Comparison of ENCODE assay signal across 11 cellular contexts in genomic region chr1:20290624-20291597, GRCh38. TPM values are rescaled to one million over a fixed set of nuclear protein-coding genes. Genes with fewer than 3 reads are reported as not detected.
A peak's percentile ranks its signal among the peaks of the same experiment; 100 is the strongest.
DNase-seq lines count a peak whose midpoint lies in the region; ATAC-seq, FAIRE-seq and TF ChIP-seq lines count a peak whose summit lies in the region.
"Had no signal": no experiment of that assay in that cellular context is flagged by ENCODE, and none has a peak within 500 bp of the region (broad histone marks: within the 10 kb centered on the region; RNA-seq: fewer than 3 reads in every experiment).

A gene with protein sequence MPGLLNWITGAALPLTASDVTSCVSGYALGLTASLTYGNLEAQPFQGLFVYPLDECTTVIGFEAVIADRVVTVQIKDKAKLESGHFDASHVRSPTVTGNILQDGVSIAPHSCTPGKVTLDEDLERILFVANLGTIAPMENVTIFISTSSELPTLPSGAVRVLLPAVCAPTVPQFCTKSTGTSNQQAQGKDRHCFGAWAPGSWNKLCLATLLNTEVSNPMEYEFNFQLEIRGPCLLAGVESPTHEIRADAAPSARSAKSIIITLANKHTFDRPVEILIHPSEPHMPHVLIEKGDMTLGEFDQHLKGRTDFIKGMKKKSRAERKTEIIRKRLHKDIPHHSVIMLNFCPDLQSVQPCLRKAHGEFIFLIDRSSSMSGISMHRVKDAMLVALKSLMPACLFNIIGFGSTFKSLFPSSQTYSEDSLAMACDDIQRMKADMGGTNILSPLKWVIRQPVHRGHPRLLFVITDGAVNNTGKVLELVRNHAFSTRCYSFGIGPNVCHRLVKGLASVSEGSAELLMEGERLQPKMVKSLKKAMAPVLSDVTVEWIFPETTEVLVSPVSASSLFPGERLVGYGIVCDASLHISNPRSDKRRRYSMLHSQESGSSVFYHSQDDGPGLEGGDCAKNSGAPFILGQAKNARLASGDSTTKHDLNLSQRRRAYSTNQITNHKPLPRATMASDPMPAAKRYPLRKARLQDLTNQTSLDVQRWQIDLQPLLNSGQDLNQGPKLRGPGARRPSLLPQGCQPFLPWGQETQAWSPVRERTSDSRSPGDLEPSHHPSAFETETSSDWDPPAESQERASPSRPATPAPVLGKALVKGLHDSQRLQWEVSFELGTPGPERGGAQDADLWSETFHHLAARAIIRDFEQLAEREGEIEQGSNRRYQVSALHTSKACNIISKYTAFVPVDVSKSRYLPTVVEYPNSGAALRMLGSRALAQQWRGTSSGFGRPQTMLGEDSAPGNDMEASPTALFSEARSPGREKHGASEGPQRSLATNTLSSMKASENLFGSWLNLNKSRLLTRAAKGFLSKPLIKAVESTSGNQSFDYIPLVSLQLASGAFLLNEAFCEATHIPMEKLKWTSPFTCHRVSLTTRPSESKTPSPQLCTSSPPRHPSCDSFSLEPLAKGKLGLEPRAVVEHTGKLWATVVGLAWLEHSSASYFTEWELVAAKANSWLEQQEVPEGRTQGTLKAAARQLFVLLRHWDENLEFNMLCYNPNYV (plus strand): TSS chr1:20290875. CDS start chr1:20310602, 19,727 bp downstream.

- 32% methylated on average over 16 of the region's 16 CpGs for WGBS in right cardiac atrium

- ATAC-seq in right cardiac atrium (peak; percentile 9 to 37), Right ventricle myocardium inferior (no peak)

- intact Hi-C loops in right cardiac atrium (cut with DNase I) = no loop called here
- intact Hi-C loops in Right ventricle myocardium inferior (cut with DNase I) = no loop called here

- H3K27me3 ChIP-seq in right cardiac atrium (ENCODE audit: control insufficient read depth, insufficient read depth) (no peaks in the 10 kb centered on the region), kidney epithelial cell (ENCODE audit: control insufficient read depth, insufficient read depth, low read length) (peaks cover 23% of the 10 kb centered on the region)

- H3K27ac ChIP-seq in right cardiac atrium (ENCODE audit: low read length) = no peak within 1 kb of the TSS

- H3K9me3 ChIP-seq in right cardiac atrium (ENCODE audit: control insufficient read depth, low read length) = no peaks in the 10 kb centered on the region

- H3K4me3 ChIP-seq in right cardiac atrium (ENCODE audit: low read length) = no peak within 1 kb of the TSS
- peak within 1 kb of the TSS; percentile 7 for H3K4me3 ChIP-seq in kidney epithelial cell (ENCODE audit: low read depth, low read length)

- DNase-seq in right cardiac atrium (no peak), Right ventricle myocardium inferior (ENCODE audit: missing footprints) (no peak), RPMI8226 (peak; percentile 13), kidney epithelial cell (ENCODE audit: low read depth) (no peak), urothelium cell line (ENCODE audit: low spot score) (no peak), hepatic stellate cell (ENCODE audit: low spot score) (no peak), hippocampal formation (lab: John Stamatoyannopoulos, UW) (no peak)
- no peak for DNase-seq in activated CD4-positive, alpha-beta T cell treated with anti-CD3 and anti-CD28 coated beads, Interleukin-2, amount 50 U/mL, for 48 hours
- DNase-seq: Kasumi-1 had no signal

- FAIRE-seq in urothelium cell line (lab: Jason Lieb, UNC) = peak; percentile 35

- no peak for TF ChIP-seq CTCF in kidney epithelial cell (IDR thresholded peaks at IDR 0.05; ENCODE audit: insufficient read depth, low read length, poor library complexity, severe bottlenecking)

- H3K4me1 ChIP-seq in right cardiac atrium (ENCODE audit: control insufficient read depth, insufficient read depth, low read length) = no peaks in the 10 kb centered on the region

- no peaks in the 10 kb centered on the region for H3K36me3 ChIP-seq in kidney epithelial cell (ENCODE audit: control insufficient read depth, insufficient read depth, low read length)

RNA-seq across cellular contexts. Expression of the gene that starts here (rescaled TPM):
- total RNA-seq in right cardiac atrium = under 1 TPM; 0.18 to 0.51 (median 0.25) TPM
- polyA plus RNA-seq in right cardiac atrium = 0.18 TPM
- total RNA-seq in Right ventricle myocardium inferior = not detected
- total RNA-seq in kidney epithelial cell = 0.14 TPM in 1 of 2 replicates, not detected in the other
- total RNA-seq: osteoblast; T-helper 1 cell treated with Interleukin-12 subunit alpha and Interleukin-12 subunit beta and Interleukin-4 antibody, amounts not matched to agents 30 ng/mL and 1 ng/mL, for 36 hours had no signal

Comparison
In these comparisons a context has a peak if more than half of its experiments do, and no peak if none do; other contexts are left out.
1. Peak in ATAC-seq in right cardiac atrium; RNA of the gene not detected or under 1 TPM.